26 cellular contexts compared by ENCODE assay signal in genomic region chr2:3981446-3981845, GRCh38.
"Had no signal": no experiment of that assay in that cellular context is flagged by ENCODE, and none has a peak within 500 bp of the region (broad histone marks: within the 10 kb centered on the region; RNA-seq: fewer than 3 reads in every experiment).

No MANE protein-coding gene starts in this region.

- H3K9me3 ChIP-seq: neutrophil, pancreas, prostate gland, right lobe of liver, thoracic aorta, thyroid gland, vagina had no signal

- H3K36me3 Mint-ChIP-seq: natural killer cell treated with Interleukin-12 subunit alpha and Interleukin-12 subunit beta and Interleukin-15 and Interleukin-18, amount 100 ng/mL, for 72 hours; stimulated activated effector memory CD8-positive, alpha-beta T cell treated with anti-CD3 and anti-CD28 coated beads, Interleukin-12 subunit alpha, Interleukin-12 subunit beta, amount 100 ng/mL, for 72 hours; stimulated activated naive B cell treated with anti-CD40 and anti-IgM and Interleukin-4, amounts not matched to agents 10 μg/mL and 1 μg/mL and 100 μg/mL, for 72 hours had no signal

- H3K9me3 Mint-ChIP-seq: nephron progenitor cell; neural crest cell; stimulated activated naive CD8-positive, alpha-beta T cell treated with anti-CD3 and anti-CD28 coated beads, Interleukin-15, Interleukin-2, amounts not matched to agents 100 ng/mL and 50 ng/mL, for 24 hours had no signal

- H3K27ac ChIP-seq: neutrophil, pancreas, prostate gland, right lobe of liver, sigmoid colon, stomach, thoracic aorta, thyroid gland, tibial nerve, upper lobe of left lung, vagina had no signal

- H3K4me3 ChIP-seq: pancreas, prostate gland, right lobe of liver, sigmoid colon, stomach, thoracic aorta, thyroid gland, tibial nerve, upper lobe of left lung, vagina had no signal

- H3K4me1 Mint-ChIP-seq: nephron progenitor cell; stimulated activated effector memory CD8-positive, alpha-beta T cell treated with anti-CD3 and anti-CD28 coated beads, Interleukin-12 subunit alpha, Interleukin-12 subunit beta, amount 100 ng/mL, for 72 hours; stimulated activated naive B cell treated with anti-CD40 and anti-IgM and Interleukin-4, amounts not matched to agents 10 μg/mL and 1 μg/mL and 100 μg/mL, for 72 hours had no signal

- H3K36me3 ChIP-seq: neutrophil, pancreas, prostate gland, right lobe of liver, sigmoid colon, stomach, thoracic aorta, thyroid gland, tibial nerve, upper lobe of left lung, vagina had no signal

- H3K27ac Mint-ChIP-seq: natural killer cell treated with Interleukin-12 subunit alpha and Interleukin-12 subunit beta and Interleukin-15 and Interleukin-18, amount 100 ng/mL, for 72 hours; nephron progenitor cell; stimulated activated effector memory CD8-positive, alpha-beta T cell treated with anti-CD3 and anti-CD28 coated beads, Interleukin-12 subunit alpha, Interleukin-12 subunit beta, amount 100 ng/mL, for 72 hours; stimulated activated naive B cell treated with anti-CD40 and anti-IgM and Interleukin-4, amounts not matched to agents 10 μg/mL and 1 μg/mL and 100 μg/mL, for 72 hours; stimulated activated naive CD8-positive, alpha-beta T cell treated with anti-CD3 and anti-CD28 coated beads, Interleukin-15, Interleukin-2, amounts not matched to agents 100 ng/mL and 50 ng/mL, for 24 hours had no signal

- H3K4me1 ChIP-seq: pancreas, prostate gland, right lobe of liver, sigmoid colon, stomach, tibial nerve, upper lobe of left lung, vagina had no signal

- H3K4me3 Mint-ChIP-seq: natural killer cell treated with Interleukin-12 subunit alpha and Interleukin-12 subunit beta and Interleukin-15 and Interleukin-18, amount 100 ng/mL, for 72 hours; nephron progenitor cell; neural crest cell; stimulated activated effector memory CD8-positive, alpha-beta T cell treated with anti-CD3 and anti-CD28 coated beads, Interleukin-12 subunit alpha, Interleukin-12 subunit beta, amount 100 ng/mL, for 72 hours; stimulated activated naive B cell treated with anti-CD40 and anti-IgM and Interleukin-4, amounts not matched to agents 10 μg/mL and 1 μg/mL and 100 μg/mL, for 72 hours; stimulated activated naive CD8-positive, alpha-beta T cell treated with anti-CD3 and anti-CD28 coated beads, Interleukin-15, Interleukin-2, amounts not matched to agents 100 ng/mL and 50 ng/mL, for 24 hours had no signal

- H3K27me3 Mint-ChIP-seq: stimulated activated naive B cell treated with anti-CD40 and anti-IgM and Interleukin-4, amounts not matched to agents 10 μg/mL and 1 μg/mL and 100 μg/mL, for 72 hours; stimulated activated naive CD8-positive, alpha-beta T cell treated with anti-CD3 and anti-CD28 coated beads, Interleukin-15, Interleukin-2, amounts not matched to agents 100 ng/mL and 50 ng/mL, for 24 hours had no signal

- ATAC-seq: pancreas; right cardiac atrium; right lobe of liver; stimulated activated effector memory CD8-positive, alpha-beta T cell treated with anti-CD3 and anti-CD28 coated beads, Interleukin-12 subunit alpha, Interleukin-12 subunit beta, amount 100 ng/mL, for 72 hours; stimulated activated naive B cell treated with anti-CD40 and anti-IgM and Interleukin-4, amounts not matched to agents 10 μg/mL and 1 μg/mL and 100 μg/mL, for 72 hours had no signal

- DNase-seq: nephron progenitor cell; nucleus accumbens; pancreas; right cardiac atrium; right lobe of liver; sigmoid colon; small intestine; stimulated activated CD4-positive, alpha-beta T cell treated with anti-CD3 and anti-CD28 coated beads, Interleukin-15, amount 100 ng/mL, for 24 hours; stimulated activated CD4-positive, alpha-beta T cell treated with anti-CD3 and anti-CD28 coated beads, Interleukin-2, amount 100 ng/mL, for 24 hours; stimulated activated CD4-positive, alpha-beta T cell treated with anti-CD3 and anti-CD28 coated beads, Interleukin-2, amount 100 ng/mL, for 48 hours; stimulated activated CD4-positive, alpha-beta T cell treated with anti-CD3 and anti-CD28 coated beads, Interleukin-4, amount 100 ng/mL, for 24 hours; stimulated activated naive B cell treated with anti-CD40 and anti-IgM and Interleukin-4, amounts not matched to agents 10 μg/mL and 1 μg/mL and 100 μg/mL, for 72 hours; stimulated activated naive CD4-positive, alpha-beta T cell treated with Interleukin-2 at 50 U/mL for 16 hours; stomach; thyroid gland; trophoblast cell; upper lobe of left lung had no signal

- H3K27me3 ChIP-seq: neutrophil, pancreas, right lobe of liver, sigmoid colon, stomach, thyroid gland, tibial nerve, upper lobe of left lung, vagina had no signal
